In genomic region chr4:138702471-138702870, GRCh38 we compare ENCODE assay signal across 25 cellular contexts.
"Had no signal": no experiment of that assay in that cellular context is flagged by ENCODE, and none has a peak within 500 bp of the region (broad histone marks: within the 10 kb centered on the region; RNA-seq: fewer than 3 reads in every experiment).

No MANE protein-coding gene starts in this region.

- H3K36me3 ChIP-seq: ascending aorta, colonic mucosa, left ventricle myocardium inferior, pancreas, thyroid gland, upper lobe of right lung had no signal

- H3K9me3 Mint-ChIP-seq: activated naive CD4-positive, alpha-beta T cell treated with anti-CD3 and anti-CD28 coated beads, Interleukin-2, amount 50 U/mL, for 72 hours; activated T-cell treated with anti-CD3 and anti-CD28 coated beads, Interleukin-2, amount 50 U/mL, for 24 hours; activated T-helper 17 cell treated with anti-CD3 and anti-CD28 coated beads, Interleukin-2, amount 50 U/mL, for 72 hours; effector memory CD8-positive, alpha-beta T cell; stimulated activated naive CD8-positive, alpha-beta T cell treated with anti-CD3 and anti-CD28 coated beads, Interleukin-15, Interleukin-2, amounts not matched to agents 100 ng/mL and 50 ng/mL, for 24 hours; T-helper 2 cell treated with Interferon-gamma antibody and Interleukin-4, amounts not matched to agents 5 μg/mL and 100 μg/mL, for 36 hours had no signal

- H3K4me3 Mint-ChIP-seq: activated T-cell treated with anti-CD3 and anti-CD28 coated beads, Interleukin-2, amount 50 U/mL, for 24 hours; activated T-helper 17 cell treated with anti-CD3 and anti-CD28 coated beads, Interleukin-2, amount 50 U/mL, for 72 hours; effector memory CD8-positive, alpha-beta T cell; natural killer cell treated with Interleukin-12 subunit alpha and Interleukin-12 subunit beta and Interleukin-15 and Interleukin-18, amount 100 ng/mL, for 72 hours; stimulated activated naive CD8-positive, alpha-beta T cell treated with anti-CD3 and anti-CD28 coated beads, Interleukin-15, Interleukin-2, amounts not matched to agents 100 ng/mL and 50 ng/mL, for 24 hours; T-helper 2 cell treated with Interferon-gamma antibody and Interleukin-4, amounts not matched to agents 5 μg/mL and 100 μg/mL, for 36 hours had no signal

- DNase-seq: activated CD4-positive, CD25-positive, alpha-beta regulatory T cell treated with anti-CD3 and anti-CD28 coated beads, Interleukin-2, amount 50 U/mL, for 72 hours; activated T-cell treated with anti-CD3 and anti-CD28 coated beads, Interleukin-2, amount 50 U/mL, for 24 hours; central memory CD4-positive, alpha-beta T cell; colonic mucosa; dorsolateral prefrontal cortex; effector memory CD8-positive, alpha-beta T cell; foreskin melanocyte; hippocampal formation; kidney glomerular epithelial cell; left ventricle myocardium inferior; midbrain; pancreas; right cardiac atrium; stimulated activated CD4-positive, alpha-beta T cell treated with anti-CD3 and anti-CD28 coated beads, Interleukin-12 subunit alpha, Interleukin-12 subunit beta, amount 100 ng/mL, for 4 hours; substantia nigra; thyroid gland; upper lobe of right lung had no signal

- H3K27me3 ChIP-seq: ascending aorta, colonic mucosa, dorsolateral prefrontal cortex, pancreas, thyroid gland, upper lobe of right lung had no signal

- H3K9me3 ChIP-seq: ascending aorta, colonic mucosa, left ventricle myocardium inferior, pancreas, thyroid gland, upper lobe of right lung had no signal

- ATAC-seq: activated naive CD4-positive, alpha-beta T cell treated with anti-CD3 and anti-CD28 coated beads, Interleukin-2, amount 50 U/mL, for 72 hours; activated T-helper 17 cell treated with anti-CD3 and anti-CD28 coated beads, Interleukin-2, amount 50 U/mL, for 72 hours; effector memory CD8-positive, alpha-beta T cell; esophagus mucosa; natural killer cell treated with Interleukin-12 subunit alpha and Interleukin-12 subunit beta and Interleukin-15 and Interleukin-18, amount 100 ng/mL, for 72 hours; pancreas; right cardiac atrium; upper lobe of right lung had no signal

- H3K27me3 Mint-ChIP-seq: activated T-cell treated with anti-CD3 and anti-CD28 coated beads, Interleukin-2, amount 50 U/mL, for 24 hours; effector memory CD8-positive, alpha-beta T cell; stimulated activated naive CD8-positive, alpha-beta T cell treated with anti-CD3 and anti-CD28 coated beads, Interleukin-15, Interleukin-2, amounts not matched to agents 100 ng/mL and 50 ng/mL, for 24 hours had no signal

- H3K27ac Mint-ChIP-seq: activated naive CD4-positive, alpha-beta T cell treated with anti-CD3 and anti-CD28 coated beads, Interleukin-2, amount 50 U/mL, for 72 hours; activated T-cell treated with anti-CD3 and anti-CD28 coated beads, Interleukin-2, amount 50 U/mL, for 24 hours; activated T-helper 17 cell treated with anti-CD3 and anti-CD28 coated beads, Interleukin-2, amount 50 U/mL, for 72 hours; effector memory CD8-positive, alpha-beta T cell; natural killer cell treated with Interleukin-12 subunit alpha and Interleukin-12 subunit beta and Interleukin-15 and Interleukin-18, amount 100 ng/mL, for 72 hours; stimulated activated naive CD8-positive, alpha-beta T cell treated with anti-CD3 and anti-CD28 coated beads, Interleukin-15, Interleukin-2, amounts not matched to agents 100 ng/mL and 50 ng/mL, for 24 hours; T-helper 2 cell treated with Interferon-gamma antibody and Interleukin-4, amounts not matched to agents 5 μg/mL and 100 μg/mL, for 36 hours had no signal

- H3K4me1 ChIP-seq: ascending aorta, colonic mucosa, left ventricle myocardium inferior, pancreas, thyroid gland, upper lobe of right lung had no signal

- H3K4me1 Mint-ChIP-seq: activated T-helper 17 cell treated with anti-CD3 and anti-CD28 coated beads, Interleukin-2, amount 50 U/mL, for 72 hours had no signal

- H3K4me3 ChIP-seq: ascending aorta, colonic mucosa, dorsolateral prefrontal cortex, left ventricle myocardium inferior, pancreas, thyroid gland, upper lobe of right lung had no signal

- H3K36me3 Mint-ChIP-seq: activated naive CD4-positive, alpha-beta T cell treated with anti-CD3 and anti-CD28 coated beads, Interleukin-2, amount 50 U/mL, for 72 hours; natural killer cell treated with Interleukin-12 subunit alpha and Interleukin-12 subunit beta and Interleukin-15 and Interleukin-18, amount 100 ng/mL, for 72 hours had no signal

- H3K27ac ChIP-seq: ascending aorta, colonic mucosa, dorsolateral prefrontal cortex, left ventricle myocardium inferior, pancreas, thyroid gland, upper lobe of right lung, VCaP had no signal
